Comparison of ENCODE assay signal across 24 cellular contexts in the genomic region with DNA sequence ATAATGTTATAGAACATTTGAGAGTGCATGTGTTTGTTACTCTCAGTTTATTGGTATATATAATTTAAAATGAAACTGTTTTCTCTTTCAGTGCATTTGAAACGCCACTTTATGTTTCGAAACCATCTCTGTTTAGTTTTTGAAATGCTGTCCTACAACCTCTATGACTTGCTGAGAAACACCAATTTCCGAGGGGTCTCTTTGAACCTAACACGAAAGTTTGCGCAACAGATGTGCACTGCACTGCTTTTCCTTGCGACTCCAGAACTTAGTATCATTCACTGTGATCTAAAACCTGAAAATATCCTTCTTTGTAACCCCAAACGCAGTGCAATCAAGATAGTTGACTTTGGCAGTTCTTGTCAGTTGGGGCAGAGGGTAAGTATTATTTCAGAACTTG.
"Had no signal": no experiment of that assay in that cellular context is flagged by ENCODE, and none has a peak within 500 bp of the region (broad histone marks: within the 10 kb centered on the region; RNA-seq: fewer than 3 reads in every experiment).

No MANE protein-coding gene starts in this region.

- H3K4me3 ChIP-seq: SK-N-MC had no signal

- FAIRE-seq: TTC549 had no signal

- H3K36me3 Mint-ChIP-seq: activated naive CD4-positive, alpha-beta T cell treated with anti-CD3 and anti-CD28 coated beads, Interleukin-2, amount 50 U/mL, for 72 hours had no signal

- H3K27me3 ChIP-seq: brain microvascular endothelial cell had no signal

- H3K4me3 Mint-ChIP-seq: activated B cell treated with CpG ODN at 0.5 μM for 24 hours; activated CD4-positive, alpha-beta memory T cell treated with anti-CD3 and anti-CD28 coated beads for 36 hours; activated CD4-positive, alpha-beta T cell treated with anti-CD3 and anti-CD28 coated beads, Interleukin-2, amount 10 ng/mL, durations not matched to agents 7 days and 5 days; activated T-helper 1 cell treated with anti-CD3 and anti-CD28 coated beads, Interleukin-12 subunit alpha, Interleukin-12 subunit beta, Interleukin-2, Interleukin-4 antibody, amounts not matched to agents 30 ng/mL and 10 ng/mL and 1 ng/mL, durations not matched to agents 14 hours and 24 hours and 36 hours; T-cell had no signal

- H3K27ac Mint-ChIP-seq: activated B cell treated with CpG ODN at 0.5 μM for 24 hours; activated CD4-positive, alpha-beta memory T cell treated with anti-CD3 and anti-CD28 coated beads for 36 hours; activated T-helper 1 cell treated with anti-CD3 and anti-CD28 coated beads, Interleukin-12 subunit alpha, Interleukin-12 subunit beta, Interleukin-2, Interleukin-4 antibody, amounts not matched to agents 30 ng/mL and 10 ng/mL and 1 ng/mL, durations not matched to agents 14 hours and 24 hours and 36 hours had no signal

- H3K9me3 Mint-ChIP-seq: activated B cell treated with CpG ODN at 0.5 μM for 24 hours; activated CD4-positive, alpha-beta memory T cell treated with anti-CD3 and anti-CD28 coated beads for 36 hours; activated CD4-positive, alpha-beta T cell treated with anti-CD3 and anti-CD28 coated beads, Interleukin-2, amount 10 ng/mL, durations not matched to agents 7 days and 5 days; activated naive CD4-positive, alpha-beta T cell treated with anti-CD3 and anti-CD28 coated beads, Interleukin-2, amount 50 U/mL, for 72 hours; activated T-helper 1 cell treated with anti-CD3 and anti-CD28 coated beads, Interleukin-12 subunit alpha, Interleukin-12 subunit beta, Interleukin-2, Interleukin-4 antibody, amounts not matched to agents 30 ng/mL and 10 ng/mL and 1 ng/mL, durations not matched to agents 14 hours and 24 hours and 36 hours; T-cell had no signal

- H3K27ac ChIP-seq: brain microvascular endothelial cell, SK-N-MC had no signal

- H3K4me1 Mint-ChIP-seq: activated B cell treated with CpG ODN at 0.5 μM for 24 hours had no signal

- H3K27me3 Mint-ChIP-seq: activated B cell treated with CpG ODN at 0.5 μM for 24 hours; activated CD4-positive, alpha-beta memory T cell treated with anti-CD3 and anti-CD28 coated beads for 36 hours; activated CD4-positive, alpha-beta T cell treated with anti-CD3 and anti-CD28 coated beads, Interleukin-2, amount 10 ng/mL, durations not matched to agents 7 days and 5 days; T-cell had no signal

- ATAC-seq: activated naive CD4-positive, alpha-beta T cell treated with anti-CD3 and anti-CD28 coated beads, Interleukin-2, amount 50 U/mL, for 72 hours; T-cell had no signal

- DNase-seq: activated B cell treated with CpG ODN at 0.5 μM for 24 hours; activated CD4-positive, alpha-beta memory T cell treated with anti-CD3 and anti-CD28 coated beads for 36 hours; activated CD4-positive, alpha-beta T cell treated with anti-CD3 and anti-CD28 coated beads for 1 hour; activated CD4-positive, alpha-beta T cell treated with anti-CD3 and anti-CD28 coated beads, Interleukin-2, amount 10 ng/mL, durations not matched to agents 7 days and 5 days; activated CD8-positive, alpha-beta memory T cell treated with anti-CD3 and anti-CD28 coated beads for 24 hours; activated effector memory CD4-positive, alpha-beta T cell treated with anti-CD3 and anti-CD28 coated beads, Interleukin-2, amount 50 U/mL, for 16 hours; activated naive CD4-positive, alpha-beta T cell treated with Interleukin-2 at 50 U/mL for 16 hours; brain microvascular endothelial cell; cerebellar nuclear complex; Karpas-422; NCI-H1105 treated with DMSO at 0.1 percent for 48 hours; NCI-H146; NCI-H187 treated with DMSO at 0.1 percent for 48 hours; NCI-H2081 treated with DMSO at 0.1 percent for 48 hours; NCI-H446; NCI-H524; RPMI8226; T-cell; T-helper 2 cell; T1000 had no signal
